1 cellular context compared by ENCODE assay signal in the genomic region with DNA sequence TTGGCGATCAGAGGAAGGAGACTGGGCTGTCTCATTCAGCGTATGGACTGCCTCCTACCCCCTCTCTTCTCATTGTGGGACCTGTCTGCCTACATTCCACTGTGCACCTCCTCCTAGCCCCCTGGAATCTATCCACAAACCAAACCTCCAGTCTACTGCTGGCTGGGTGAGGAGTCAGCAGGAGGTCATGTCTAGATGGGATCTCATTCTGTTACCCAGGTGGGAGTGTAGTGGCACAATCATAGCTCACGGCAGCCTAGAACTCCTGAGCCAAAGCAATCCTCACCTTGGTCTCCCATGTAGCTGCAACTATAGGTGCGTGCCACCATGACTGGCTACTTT.
TF ChIP-seq lines count a peak whose summit lies in the region.

No MANE protein-coding gene starts in this region.

TF ChIP-seq in GM23338, 12 proteins besides CTCF, POLR2A, EP300 and RAD21 (continued from another document):
- TF ChIP-seq, protein P1, sequence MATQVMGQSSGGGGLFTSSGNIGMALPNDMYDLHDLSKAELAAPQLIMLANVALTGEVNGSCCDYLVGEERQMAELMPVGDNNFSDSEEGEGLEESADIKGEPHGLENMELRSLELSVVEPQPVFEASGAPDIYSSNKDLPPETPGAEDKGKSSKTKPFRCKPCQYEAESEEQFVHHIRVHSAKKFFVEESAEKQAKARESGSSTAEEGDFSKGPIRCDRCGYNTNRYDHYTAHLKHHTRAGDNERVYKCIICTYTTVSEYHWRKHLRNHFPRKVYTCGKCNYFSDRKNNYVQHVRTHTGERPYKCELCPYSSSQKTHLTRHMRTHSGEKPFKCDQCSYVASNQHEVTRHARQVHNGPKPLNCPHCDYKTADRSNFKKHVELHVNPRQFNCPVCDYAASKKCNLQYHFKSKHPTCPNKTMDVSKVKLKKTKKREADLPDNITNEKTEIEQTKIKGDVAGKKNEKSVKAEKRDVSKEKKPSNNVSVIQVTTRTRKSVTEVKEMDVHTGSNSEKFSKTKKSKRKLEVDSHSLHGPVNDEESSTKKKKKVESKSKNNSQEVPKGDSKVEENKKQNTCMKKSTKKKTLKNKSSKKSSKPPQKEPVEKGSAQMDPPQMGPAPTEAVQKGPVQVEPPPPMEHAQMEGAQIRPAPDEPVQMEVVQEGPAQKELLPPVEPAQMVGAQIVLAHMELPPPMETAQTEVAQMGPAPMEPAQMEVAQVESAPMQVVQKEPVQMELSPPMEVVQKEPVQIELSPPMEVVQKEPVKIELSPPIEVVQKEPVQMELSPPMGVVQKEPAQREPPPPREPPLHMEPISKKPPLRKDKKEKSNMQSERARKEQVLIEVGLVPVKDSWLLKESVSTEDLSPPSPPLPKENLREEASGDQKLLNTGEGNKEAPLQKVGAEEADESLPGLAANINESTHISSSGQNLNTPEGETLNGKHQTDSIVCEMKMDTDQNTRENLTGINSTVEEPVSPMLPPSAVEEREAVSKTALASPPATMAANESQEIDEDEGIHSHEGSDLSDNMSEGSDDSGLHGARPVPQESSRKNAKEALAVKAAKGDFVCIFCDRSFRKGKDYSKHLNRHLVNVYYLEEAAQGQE (IDR thresholded peaks at IDR 0.05; ENCODE audit: unreplicated experiment) = no peak
- TF ChIP-seq EZH2 (IDR thresholded peaks at IDR 0.05; ENCODE audit: low read depth, unreplicated experiment) = no peak
